ENCODE assay signal across 1 cellular context in genomic region chr17:49968380-49969133, GRCh38.
TF ChIP-seq lines count a peak whose summit lies in the region.

No MANE protein-coding gene starts in this region.

TF ChIP-seq in HepG2, 621 proteins besides CTCF, POLR2A, EP300 and RAD21 (continued from another document):
- no peak; the same call in 1 of the 2 replicates for TF ChIP-seq NR0B2 (CRISPR knock-in tag; IDR thresholded peaks at IDR 0.05)
- no peak for TF ChIP-seq ZNF552 (CRISPR knock-in tag; IDR thresholded peaks at IDR 0.05; ENCODE audit: borderline replicate concordance)
- TF ChIP-seq DNMT3B (CRISPR knock-in tag; conservative IDR thresholded peaks at IDR 0.05), result 0 out of 2 replicates have a peak, but pooled peaks have one; percentile 60
- peak; percentile 79 for TF ChIP-seq ZFY (CRISPR knock-in tag; IDR thresholded peaks at IDR 0.05)
- no peak for TF ChIP-seq ZNF790 (CRISPR knock-in tag; IDR thresholded peaks at IDR 0.05; ENCODE audit: borderline replicate concordance)
- TF ChIP-seq UBTF (CRISPR knock-in tag; IDR thresholded peaks at IDR 0.05), result no peak; the same call in 1 of the 2 replicates
